In the genomic region with DNA sequence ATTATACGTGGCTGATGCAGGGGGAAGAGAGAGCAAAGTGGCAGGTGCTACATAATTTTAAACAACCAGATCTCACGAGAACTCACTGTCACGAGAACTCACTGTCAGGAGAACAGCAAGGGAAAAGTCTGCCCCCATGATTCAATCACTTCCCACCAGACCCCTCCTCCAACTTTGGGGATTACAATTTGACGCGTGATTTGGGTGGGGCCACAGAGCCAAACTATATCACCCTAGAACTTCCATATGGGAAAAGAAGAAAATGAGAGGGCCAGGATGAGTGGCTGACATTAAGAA, we compare ENCODE assay signal across 1 cellular context.
TF ChIP-seq lines count a peak whose summit lies in the region.

No MANE protein-coding gene starts in this region.

TF ChIP-seq in K562, 482 proteins besides CTCF, POLR2A, EP300 and RAD21:
- TF ChIP-seq MEIS2 (IDR thresholded peaks at IDR 0.05; ENCODE audit: partially characterized antibody) (peak; percentile 25), ZNF41 (CRISPR knock-in tag; conservative IDR thresholded peaks at IDR 0.05) (no peak), SMARCA4 (IDR thresholded peaks at IDR 0.05) (0 out of 2 replicates have a peak, but pooled peaks have one; percentile 22), NR4A1 (CRISPR knock-in tag; IDR thresholded peaks at IDR 0.05) (no peak), NR4A1 (tag; IDR thresholded peaks at IDR 0.05) (no peak), RBM25 (IDR thresholded peaks at IDR 0.05; ENCODE audit: low read depth, low read length, severe bottlenecking) (peak; percentile 40), CHD2 (IDR thresholded peaks at IDR 0.05; ENCODE audit: low read depth, low read length) (peak; percentile 92), TOE1 (IDR thresholded peaks at IDR 0.05; ENCODE audit: borderline replicate concordance) (peak; percentile 37; the same call in 1 of the 2 replicates), TOE1 (CRISPR knock-in tag; IDR thresholded peaks at IDR 0.05; ENCODE audit: borderline replicate concordance, low read depth) (no peak), RCOR1 (IDR thresholded peaks at IDR 0.05; ENCODE audit: borderline replicate concordance in 1 of 2, low read depth in 2 of 2, low read length in 2 of 2) (peak in 1 of 2 experiments; percentile 19; a peak in 1 of 4 replicates), BHLHE40 (IDR thresholded peaks at IDR 0.05; ENCODE audit: low read length) (peak; percentile 72), SP1 (CRISPR knock-in tag; IDR thresholded peaks at IDR 0.05) (0 out of 2 replicates have a peak, but pooled peaks have one; percentile 29), RAD51 (IDR thresholded peaks at IDR 0.05; ENCODE audit: borderline replicate concordance, low read depth) (peak; percentile 73)
- TF ChIP-seq, protein P1, sequence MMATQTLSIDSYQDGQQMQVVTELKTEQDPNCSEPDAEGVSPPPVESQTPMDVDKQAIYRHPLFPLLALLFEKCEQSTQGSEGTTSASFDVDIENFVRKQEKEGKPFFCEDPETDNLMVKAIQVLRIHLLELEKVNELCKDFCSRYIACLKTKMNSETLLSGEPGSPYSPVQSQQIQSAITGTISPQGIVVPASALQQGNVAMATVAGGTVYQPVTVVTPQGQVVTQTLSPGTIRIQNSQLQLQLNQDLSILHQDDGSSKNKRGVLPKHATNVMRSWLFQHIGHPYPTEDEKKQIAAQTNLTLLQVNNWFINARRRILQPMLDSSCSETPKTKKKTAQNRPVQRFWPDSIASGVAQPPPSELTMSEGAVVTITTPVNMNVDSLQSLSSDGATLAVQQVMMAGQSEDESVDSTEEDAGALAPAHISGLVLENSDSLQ (IDR thresholded peaks at IDR 0.05): peak; percentile 54; the same call in 1 of the 2 replicates
- TF ChIP-seq, protein P2, sequence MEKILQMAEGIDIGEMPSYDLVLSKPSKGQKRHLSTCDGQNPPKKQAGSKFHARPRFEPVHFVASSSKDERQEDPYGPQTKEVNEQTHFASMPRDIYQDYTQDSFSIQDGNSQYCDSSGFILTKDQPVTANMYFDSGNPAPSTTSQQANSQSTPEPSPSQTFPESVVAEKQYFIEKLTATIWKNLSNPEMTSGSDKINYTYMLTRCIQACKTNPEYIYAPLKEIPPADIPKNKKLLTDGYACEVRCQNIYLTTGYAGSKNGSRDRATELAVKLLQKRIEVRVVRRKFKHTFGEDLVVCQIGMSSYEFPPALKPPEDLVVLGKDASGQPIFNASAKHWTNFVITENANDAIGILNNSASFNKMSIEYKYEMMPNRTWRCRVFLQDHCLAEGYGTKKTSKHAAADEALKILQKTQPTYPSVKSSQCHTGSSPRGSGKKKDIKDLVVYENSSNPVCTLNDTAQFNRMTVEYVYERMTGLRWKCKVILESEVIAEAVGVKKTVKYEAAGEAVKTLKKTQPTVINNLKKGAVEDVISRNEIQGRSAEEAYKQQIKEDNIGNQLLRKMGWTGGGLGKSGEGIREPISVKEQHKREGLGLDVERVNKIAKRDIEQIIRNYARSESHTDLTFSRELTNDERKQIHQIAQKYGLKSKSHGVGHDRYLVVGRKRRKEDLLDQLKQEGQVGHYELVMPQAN (IDR thresholded peaks at IDR 0.05; ENCODE audit: borderline replicate concordance): no peak
- TF ChIP-seq, protein P3, sequence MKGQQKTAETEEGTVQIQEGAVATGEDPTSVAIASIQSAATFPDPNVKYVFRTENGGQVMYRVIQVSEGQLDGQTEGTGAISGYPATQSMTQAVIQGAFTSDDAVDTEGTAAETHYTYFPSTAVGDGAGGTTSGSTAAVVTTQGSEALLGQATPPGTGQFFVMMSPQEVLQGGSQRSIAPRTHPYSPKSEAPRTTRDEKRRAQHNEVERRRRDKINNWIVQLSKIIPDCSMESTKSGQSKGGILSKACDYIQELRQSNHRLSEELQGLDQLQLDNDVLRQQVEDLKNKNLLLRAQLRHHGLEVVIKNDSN (CRISPR knock-in tag; IDR thresholded peaks at IDR 0.05): peak; percentile 44; the same call in 1 of the 2 replicates
- TF ChIP-seq, protein P4, sequence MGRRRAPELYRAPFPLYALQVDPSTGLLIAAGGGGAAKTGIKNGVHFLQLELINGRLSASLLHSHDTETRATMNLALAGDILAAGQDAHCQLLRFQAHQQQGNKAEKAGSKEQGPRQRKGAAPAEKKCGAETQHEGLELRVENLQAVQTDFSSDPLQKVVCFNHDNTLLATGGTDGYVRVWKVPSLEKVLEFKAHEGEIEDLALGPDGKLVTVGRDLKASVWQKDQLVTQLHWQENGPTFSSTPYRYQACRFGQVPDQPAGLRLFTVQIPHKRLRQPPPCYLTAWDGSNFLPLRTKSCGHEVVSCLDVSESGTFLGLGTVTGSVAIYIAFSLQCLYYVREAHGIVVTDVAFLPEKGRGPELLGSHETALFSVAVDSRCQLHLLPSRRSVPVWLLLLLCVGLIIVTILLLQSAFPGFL (CRISPR knock-in tag; IDR thresholded peaks at IDR 0.05): 0 out of 2 replicates have a peak, but pooled peaks have one; percentile 15
- TF ChIP-seq, protein P5, sequence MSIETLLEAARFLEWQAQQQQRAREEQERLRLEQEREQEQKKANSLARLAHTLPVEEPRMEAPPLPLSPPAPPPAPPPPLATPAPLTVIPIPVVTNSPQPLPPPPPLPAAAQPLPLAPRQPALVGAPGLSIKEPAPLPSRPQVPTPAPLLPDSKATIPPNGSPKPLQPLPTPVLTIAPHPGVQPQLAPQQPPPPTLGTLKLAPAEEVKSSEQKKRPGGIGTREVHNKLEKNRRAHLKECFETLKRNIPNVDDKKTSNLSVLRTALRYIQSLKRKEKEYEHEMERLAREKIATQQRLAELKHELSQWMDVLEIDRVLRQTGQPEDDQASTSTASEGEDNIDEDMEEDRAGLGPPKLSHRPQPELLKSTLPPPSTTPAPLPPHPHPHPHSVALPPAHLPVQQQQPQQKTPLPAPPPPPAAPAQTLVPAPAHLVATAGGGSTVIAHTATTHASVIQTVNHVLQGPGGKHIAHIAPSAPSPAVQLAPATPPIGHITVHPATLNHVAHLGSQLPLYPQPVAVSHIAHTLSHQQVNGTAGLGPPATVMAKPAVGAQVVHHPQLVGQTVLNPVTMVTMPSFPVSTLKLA (conservative IDR thresholded peaks at IDR 0.05): peak in 1 of 2 experiments; percentile 28; a peak in 1 of 4 replicates
- TF ChIP-seq, protein P6, sequence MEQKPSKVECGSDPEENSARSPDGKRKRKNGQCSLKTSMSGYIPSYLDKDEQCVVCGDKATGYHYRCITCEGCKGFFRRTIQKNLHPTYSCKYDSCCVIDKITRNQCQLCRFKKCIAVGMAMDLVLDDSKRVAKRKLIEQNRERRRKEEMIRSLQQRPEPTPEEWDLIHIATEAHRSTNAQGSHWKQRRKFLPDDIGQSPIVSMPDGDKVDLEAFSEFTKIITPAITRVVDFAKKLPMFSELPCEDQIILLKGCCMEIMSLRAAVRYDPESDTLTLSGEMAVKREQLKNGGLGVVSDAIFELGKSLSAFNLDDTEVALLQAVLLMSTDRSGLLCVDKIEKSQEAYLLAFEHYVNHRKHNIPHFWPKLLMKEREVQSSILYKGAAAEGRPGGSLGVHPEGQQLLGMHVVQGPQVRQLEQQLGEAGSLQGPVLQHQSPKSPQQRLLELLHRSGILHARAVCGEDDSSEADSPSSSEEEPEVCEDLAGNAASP (IDR thresholded peaks at IDR 0.05): no peak
